Comparison of ENCODE assay signal across 13 cellular contexts in genomic region chr2:25170888-25171287, GRCh38. TPM values are rescaled to one million over a fixed set of nuclear protein-coding genes. Genes with fewer than 3 reads are reported as not detected.
DNase-seq lines count a peak whose midpoint lies in the region; ATAC-seq and TF ChIP-seq lines count a peak whose summit lies in the region.
"Had no signal": no experiment of that assay in that cellular context is flagged by ENCODE, and none has a peak within 500 bp of the region (broad histone marks: within the 10 kb centered on the region; RNA-seq: fewer than 3 reads in every experiment).

No MANE protein-coding gene starts in this region.

- H3K4me1 ChIP-seq in BE2C, result no peaks in the 10 kb centered on the region
- H3K4me1 ChIP-seq: A549 had no signal

- TF ChIP-seq CTCF in BE2C (IDR thresholded peaks at IDR 0.05; ENCODE audit: low read depth, low read length) (peak; percentile 9; the same call in 1 of the 2 replicates), GM12864 (IDR thresholded peaks at IDR 0.05; ENCODE audit: low read depth, low read length, missing control alignments) (peak; percentile 4), NB4 (IDR thresholded peaks at IDR 0.05; ENCODE audit: low read depth, low read length) (no peak), mesothelial cell of epicardium (IDR thresholded peaks at IDR 0.05; ENCODE audit: unreplicated experiment) (peak; percentile 6)

- no peaks in the 10 kb centered on the region for H3K9me3 ChIP-seq in BE2C
- H3K9me3 ChIP-seq: A549 had no signal

- peaks cover 88% of the 10 kb centered on the region for H3K27me3 Mint-ChIP-seq in mesothelial cell of epicardium (ENCODE audit: low read depth)

- H3K4me3 Mint-ChIP-seq in mesothelial cell of epicardium, result no peak overlapping the region

- no peak overlapping the region for H3K27ac Mint-ChIP-seq in mesothelial cell of epicardium
- H3K27ac Mint-ChIP-seq: CD8-positive, alpha-beta T cell had no signal

- no peak for TF ChIP-seq POLR2A in NB4 (IDR thresholded peaks at IDR 0.05; ENCODE audit: extremely low read depth, insufficient read length)

- no peaks in the 10 kb centered on the region for H3K36me3 ChIP-seq in BE2C

- peaks cover 27% of the 10 kb centered on the region for H3K27me3 ChIP-seq in BE2C

- no peak for DNase-seq in BE2C
- DNase-seq in GM12864 (ENCODE audit: low read depth), result no peak
- DNase-seq in NB4 (ENCODE audit: low read depth), result peak; percentile 33
- DNase-seq in mesothelial cell of epicardium (ENCODE audit: low spot score in 2 of 2, unreplicated experiment in 2 of 2), result no peak
- no peak for DNase-seq in T-helper 2 cell
- DNase-seq in DMS153 treated with DMSO at 0.1 percent for 48 hours (lab: John Stamatoyannopoulos, UW; ENCODE audit: unreplicated experiment), result no peak
- DNase-seq: CD8-positive, alpha-beta T cell; COR-L47; DMS153; GM23248 had no signal

- H3K4me1 Mint-ChIP-seq in mesothelial cell of epicardium, result peaks cover 6% of the 10 kb centered on the region

- H3K4me3 ChIP-seq in BE2C (ENCODE audit: low read depth, low read length), result no peak overlapping the region
- no peak overlapping the region for H3K4me3 ChIP-seq in GM12864 (ENCODE audit: low read depth, low read length)
- no peak overlapping the region for H3K4me3 ChIP-seq in NB4 (ENCODE audit: low read depth, low read length)
- H3K4me3 ChIP-seq: A549, GM23248 had no signal

- H3K9me3 Mint-ChIP-seq in mesothelial cell of epicardium, result no peaks in the 10 kb centered on the region
- H3K9me3 Mint-ChIP-seq: CD8-positive, alpha-beta T cell had no signal

- H3K36me3 Mint-ChIP-seq in mesothelial cell of epicardium, result no peaks in the 10 kb centered on the region
- H3K36me3 Mint-ChIP-seq: CD8-positive, alpha-beta T cell had no signal

- ATAC-seq in GM21447 (IDR thresholded peaks at IDR 0.05; ENCODE audit: unreplicated experiment), result no peak
- ATAC-seq: A549; CD8-positive, alpha-beta T cell had no signal

RNA-seq across cellular contexts. Expression of gene POMC, which starts 2.5 kb away (rescaled TPM):
- polyA plus RNA-seq in BE2C (2012; ENCODE audit: insufficient read depth, insufficient read length, low read depth), result not detected
- 0.29 TPM in 1 of 3 replicates, not detected in the others for total RNA-seq in mesothelial cell of epicardium
- polyA plus RNA-seq: A549, AG04450 had no signal
